1 cellular context compared by ENCODE assay signal in genomic region chr2:226622484-226622883, GRCh38.
TF ChIP-seq lines count a peak whose summit lies in the region.

No MANE protein-coding gene starts in this region.

TF ChIP-seq in H1, 55 proteins besides CTCF, POLR2A, EP300 and RAD21:
- TF ChIP-seq CEBPB (IDR thresholded peaks at IDR 0.05; ENCODE audit: low read depth, low read length) (no peak), NRF1 (IDR thresholded peaks at IDR 0.05; ENCODE audit: low read depth, low read length) (no peak), NANOG (IDR thresholded peaks at IDR 0.05; ENCODE audit: insufficient read depth, low read depth, low read length, poor library complexity, severe bottlenecking) (no peak), SIRT6 (IDR thresholded peaks at IDR 0.05; ENCODE audit: low read length) (no peak), KDM4A (IDR thresholded peaks at IDR 0.05; ENCODE audit: low read depth, low read length, severe bottlenecking) (no peak), POU5F1 (IDR thresholded peaks at IDR 0.05; ENCODE audit: low read depth, low read length) (no peak), ATF3 (IDR thresholded peaks at IDR 0.05; ENCODE audit: insufficient read depth, low read depth, low read length) (no peak), HDAC2 (IDR thresholded peaks at IDR 0.05; ENCODE audit: borderline replicate concordance in 1 of 2, low read depth in 2 of 2, low read length in 2 of 2) (no peak), SAP30 (IDR thresholded peaks at IDR 0.05; ENCODE audit: insufficient read depth, insufficient replicate concordance, low read length) (no peak), ATF2 (IDR thresholded peaks at IDR 0.05; ENCODE audit: low read length) (no peak), CTBP2 (IDR thresholded peaks at IDR 0.05; ENCODE audit: borderline replicate concordance, insufficient read depth, insufficient read length, low read length) (no peak), SUZ12 (IDR thresholded peaks at IDR 0.05; ENCODE audit: low read length) (no peak), MAX (IDR thresholded peaks at IDR 0.05) (no peak), TAF7 (optimal IDR thresholded peaks at IDR 0.05; ENCODE audit: borderline replicate concordance, low read depth, low read length) (no peak), RFX5 (IDR thresholded peaks at IDR 0.05; ENCODE audit: borderline replicate concordance, low read depth, low read length) (no peak)
